21 cellular contexts compared by ENCODE assay signal in genomic region chr11:68996376-68997123, GRCh38. TPM values are rescaled to one million over a fixed set of nuclear protein-coding genes. Genes with fewer than 3 reads are reported as not detected.
"Had no signal": no experiment of that assay in that cellular context is flagged by ENCODE, and none has a peak within 500 bp of the region (broad histone marks: within the 10 kb centered on the region; RNA-seq: fewer than 3 reads in every experiment).

No MANE protein-coding gene starts in this region.

- H3K36me3 Mint-ChIP-seq: activated naive CD8-positive, alpha-beta T cell; naive B cell had no signal

- H3K4me3 Mint-ChIP-seq: activated B cell treated with CpG ODN at 0.5 μM for 24 hours; activated naive CD8-positive, alpha-beta T cell; naive B cell; T-helper 1 cell treated with Interleukin-12 subunit alpha and Interleukin-12 subunit beta and Interleukin-4 antibody, amounts not matched to agents 30 μg/mL and 1 μg/mL, for 36 hours had no signal

- H3K4me1 Mint-ChIP-seq: activated B cell treated with CpG ODN at 0.5 μM for 24 hours had no signal

- H3K27ac Mint-ChIP-seq: activated B cell treated with CpG ODN at 0.5 μM for 24 hours; activated naive CD8-positive, alpha-beta T cell; T-helper 1 cell treated with Interleukin-12 subunit alpha and Interleukin-12 subunit beta and Interleukin-4 antibody, amounts not matched to agents 30 μg/mL and 1 μg/mL, for 36 hours had no signal

- H3K9me3 Mint-ChIP-seq: activated B cell treated with CpG ODN at 0.5 μM for 24 hours; naive B cell; T-helper 1 cell treated with Interleukin-12 subunit alpha and Interleukin-12 subunit beta and Interleukin-4 antibody, amounts not matched to agents 30 μg/mL and 1 μg/mL, for 36 hours had no signal

- H3K9me3 ChIP-seq: heart left ventricle, psoas muscle, testis had no signal

- H3K36me3 ChIP-seq: brain microvascular endothelial cell, heart left ventricle had no signal

- H3K4me3 ChIP-seq: heart left ventricle, psoas muscle, testis had no signal

- H3K27ac ChIP-seq: brain microvascular endothelial cell, psoas muscle, testis had no signal

- H3K4me1 ChIP-seq: psoas muscle had no signal

- H3K27me3 ChIP-seq: testis had no signal

- DNase-seq: activated B cell treated with CpG ODN at 0.5 μM for 24 hours; activated CD4-positive, alpha-beta T cell treated with anti-CD3 and anti-CD28 coated beads, Interleukin-2, amount 50 U/mL, for 1 hour; activated gamma-delta T cell; activated T-cell treated with anti-CD3 and anti-CD28 coated beads, Interleukin-2, amount 50 U/mL, for 1 hour; amygdala; brain microvascular endothelial cell; midbrain; naive B cell; SHP77; stimulated activated CD4-positive, alpha-beta T cell treated with anti-CD3 and anti-CD28 coated beads, Interleukin-2, amount 100 ng/mL, for 48 hours; stimulated activated CD8-positive, alpha-beta memory T cell treated with anti-CD3 and anti-CD28 coated beads, Interleukin-4, amount 100 ng/mL, for 48 hours; stimulated activated naive CD8-positive, alpha-beta T cell treated with anti-CD3 and anti-CD28 coated beads, Interleukin-15, Interleukin-2, amounts not matched to agents 100 U/mL and 50 U/mL, for 24 hours; testis had no signal

RNA-seq across cellular contexts. Expression of gene MRGPRD, which starts 15.8 kb away (rescaled TPM):
- total RNA-seq: activated B cell treated with CpG ODN at 0.5 μM for 24 hours, endothelial cell of umbilical vein, fibroblast of lung, frontal cortex, heart left ventricle, lower leg skin, psoas muscle, testis had no signal

RNA-seq across cellular contexts. Expression of gene MRGPRF, which starts 16.5 kb away (rescaled TPM):
- total RNA-seq: activated B cell treated with CpG ODN at 0.5 μM for 24 hours, endothelial cell of umbilical vein had no signal
